ENCODE assay signal across 16 cellular contexts in the genomic region with DNA sequence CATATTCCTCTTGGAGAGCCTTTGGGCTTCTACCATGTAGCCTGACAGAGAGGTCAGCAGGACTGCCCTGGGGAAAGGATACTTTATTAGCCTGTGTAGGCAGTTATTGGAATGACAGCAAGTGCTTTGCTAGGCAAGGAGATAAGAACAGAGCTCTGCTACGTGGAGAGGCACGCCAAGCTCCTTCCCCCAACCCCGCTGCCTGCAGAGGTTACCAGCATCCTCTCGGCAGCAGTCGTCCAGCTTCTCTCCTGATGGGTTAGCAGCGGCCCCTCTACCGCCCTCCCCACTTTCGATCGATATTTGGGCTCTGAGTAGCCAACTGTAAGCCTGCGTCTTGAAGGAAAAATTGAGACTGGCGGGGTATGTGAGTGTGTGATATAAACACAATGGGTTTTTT.
DNase-seq lines count a peak whose midpoint lies in the region; ATAC-seq and TF ChIP-seq lines count a peak whose summit lies in the region.
"Had no signal": no experiment of that assay in that cellular context is flagged by ENCODE, and none has a peak within 500 bp of the region (broad histone marks: within the 10 kb centered on the region; RNA-seq: fewer than 3 reads in every experiment).

No MANE protein-coding gene starts in this region.

- H3K27me3 ChIP-seq in body of pancreas = no peaks in the 10 kb centered on the region

- ATAC-seq in body of pancreas = peak; percentile 57
- peak; percentile 19 for ATAC-seq in left lobe of liver
- no peak for ATAC-seq in stimulated activated naive B cell treated with anti-CD40 and anti-IgM and Interleukin-4, amounts not matched to agents 10 μg/mL and 1 μg/mL and 100 μg/mL, for 72 hours (replicated peaks)
- ATAC-seq in GM18867 (IDR thresholded peaks at IDR 0.05; ENCODE audit: unreplicated experiment) = no peak
- ATAC-seq: HCT116 had no signal

- H3K4me1 ChIP-seq in body of pancreas = peaks cover 34% of the 10 kb centered on the region

- peaks cover 26 to 37% of the 10 kb centered on the region in 2 donors for H3K36me3 Mint-ChIP-seq in stimulated activated naive B cell treated with anti-CD40 and anti-IgM and Interleukin-4, amounts not matched to agents 10 μg/mL and 1 μg/mL and 100 μg/mL, for 72 hours
- peaks cover 55 to 59% of the 10 kb centered on the region in 2 donors for H3K36me3 Mint-ChIP-seq in CD14-positive monocyte

- H3K27me3 Mint-ChIP-seq in stimulated activated naive B cell treated with anti-CD40 and anti-IgM and Interleukin-4, amounts not matched to agents 10 μg/mL and 1 μg/mL and 100 μg/mL, for 72 hours = no peaks in the 10 kb centered on the region
- H3K27me3 Mint-ChIP-seq in CD14-positive monocyte (ENCODE audit: low read depth in 3 of 3) = peaks cover 0 to 3% (median 2%) of the 10 kb centered on the region in 3 donors
- H3K27me3 Mint-ChIP-seq: activated naive CD8-positive, alpha-beta T cell had no signal

- no peak for TF ChIP-seq POLR2A in body of pancreas (IDR thresholded peaks at IDR 0.05)

- no peaks in the 10 kb centered on the region for H3K36me3 ChIP-seq in body of pancreas (replicated peaks in 1 of 2; ENCODE audit: insufficient read depth in 1 of 2, low read depth in 2 of 2)

- H3K27ac ChIP-seq in C4-2B (peak overlapping the region; percentile 60), body of pancreas (peak overlapping the region; percentile 62 to 82 (median 74))

- no peak overlapping the region for H3K4me3 ChIP-seq in body of pancreas

- H3K4me1 Mint-ChIP-seq in stimulated activated naive B cell treated with anti-CD40 and anti-IgM and Interleukin-4, amounts not matched to agents 10 μg/mL and 1 μg/mL and 100 μg/mL, for 72 hours = peaks cover 22 to 31% of the 10 kb centered on the region in 2 donors
- peaks cover 2% of the 10 kb centered on the region for H3K4me1 Mint-ChIP-seq in CD14-positive monocyte

- H3K9me3 Mint-ChIP-seq in stimulated activated naive B cell treated with anti-CD40 and anti-IgM and Interleukin-4, amounts not matched to agents 10 μg/mL and 1 μg/mL and 100 μg/mL, for 72 hours = peaks cover 0 to 1% of the 10 kb centered on the region in 2 donors
- no peaks in the 10 kb centered on the region for H3K9me3 Mint-ChIP-seq in CD14-positive monocyte

- intact Hi-C loops in body of pancreas (cut with DNase I) = no loop called here
- intact Hi-C loops in CD14-positive monocyte (cut with micrococcal nuclease) = no loop called here

- H3K9me3 ChIP-seq in body of pancreas = no peaks in the 10 kb centered on the region

- no peak for TF ChIP-seq CTCF in C4-2B (conservative IDR thresholded peaks at IDR 0.05)
- TF ChIP-seq CTCF in body of pancreas (IDR thresholded peaks at IDR 0.05) = no peak
- TF ChIP-seq CTCF in CD14-positive monocyte (IDR thresholded peaks at IDR 0.05) = no peak
- no peak for TF ChIP-seq CTCF in GM10266 (IDR thresholded peaks at IDR 0.05; ENCODE audit: control insufficient read depth, insufficient read depth, low read depth, missing control alignments)

- peak overlapping the region; percentile 38 for H3K27ac Mint-ChIP-seq in stimulated activated naive B cell treated with anti-CD40 and anti-IgM and Interleukin-4, amounts not matched to agents 10 μg/mL and 1 μg/mL and 100 μg/mL, for 72 hours
- no peak overlapping the region for H3K27ac Mint-ChIP-seq in CD14-positive monocyte
- H3K27ac Mint-ChIP-seq: activated naive CD8-positive, alpha-beta T cell had no signal

- WGBS in body of pancreas, 2 donors = 31 to 55% methylated on average over 11 of the region's 11 CpGs

- H3K4me3 Mint-ChIP-seq in stimulated activated naive B cell treated with anti-CD40 and anti-IgM and Interleukin-4, amounts not matched to agents 10 μg/mL and 1 μg/mL and 100 μg/mL, for 72 hours = no peak overlapping the region
- no peak overlapping the region for H3K4me3 Mint-ChIP-seq in CD14-positive monocyte
- H3K4me3 Mint-ChIP-seq: activated naive CD8-positive, alpha-beta T cell had no signal

- DNase-seq in body of pancreas (peak; percentile 41 to 52 (median 44)), left lobe of liver (ENCODE audit: low spot score) (no peak), CD14-positive monocyte (ENCODE audit: low spot score) (no peak), GM10266 (ENCODE audit: extremely low spot score) (no peak)
- no peak for DNase-seq in stimulated activated naive B cell treated with anti-CD40 and anti-IgM and Interleukin-4, amounts not matched to agents 10 μg/mL and 1 μg/mL and 100 μg/mL, for 72 hours
- no peak for DNase-seq in activated CD4-positive, alpha-beta T cell treated with anti-CD3 and anti-CD28 coated beads, Interleukin-2, amount 50 U/mL, for 4 hours
- DNase-seq: activated CD4-positive, alpha-beta T cell treated with anti-CD3 and anti-CD28 coated beads for 48 hours; NCI-H1048; NCI-H2107; NCI-H774; stimulated activated CD4-positive, alpha-beta T cell treated with anti-CD3 and anti-CD28 coated beads, Interleukin-4, amount 100 ng/mL, for 1 hour; stimulated activated CD8-positive, alpha-beta memory T cell treated with anti-CD3 and anti-CD28 coated beads, Interleukin-4, amount 100 ng/mL, for 48 hours had no signal

Comparison
In these comparisons a context has a peak if more than half of its experiments do, and no peak if none do; other contexts are left out.
1. ATAC-seq: peak in body of pancreas (single experiment) and left lobe of liver (single experiment); none in stimulated activated naive B cell treated with anti-CD40 and anti-IgM and Interleukin-4, amounts not matched to agents 10 μg/mL and 1 μg/mL and 100 μg/mL, for 72 hours (0 of 2) and GM18867 (single experiment).
2. DNase-seq: peak in body of pancreas (4 of 4); none in left lobe of liver (single experiment), stimulated activated naive B cell treated with anti-CD40 and anti-IgM and Interleukin-4, amounts not matched to agents 10 μg/mL and 1 μg/mL and 100 μg/mL, for 72 hours (single experiment), CD14-positive monocyte (single experiment), activated CD4-positive, alpha-beta T cell treated with anti-CD3 and anti-CD28 coated beads, Interleukin-2, amount 50 U/mL, for 4 hours (0 of 2) and GM10266 (single experiment).